Comparison of ENCODE assay signal across 8 cellular contexts in the genomic region with DNA sequence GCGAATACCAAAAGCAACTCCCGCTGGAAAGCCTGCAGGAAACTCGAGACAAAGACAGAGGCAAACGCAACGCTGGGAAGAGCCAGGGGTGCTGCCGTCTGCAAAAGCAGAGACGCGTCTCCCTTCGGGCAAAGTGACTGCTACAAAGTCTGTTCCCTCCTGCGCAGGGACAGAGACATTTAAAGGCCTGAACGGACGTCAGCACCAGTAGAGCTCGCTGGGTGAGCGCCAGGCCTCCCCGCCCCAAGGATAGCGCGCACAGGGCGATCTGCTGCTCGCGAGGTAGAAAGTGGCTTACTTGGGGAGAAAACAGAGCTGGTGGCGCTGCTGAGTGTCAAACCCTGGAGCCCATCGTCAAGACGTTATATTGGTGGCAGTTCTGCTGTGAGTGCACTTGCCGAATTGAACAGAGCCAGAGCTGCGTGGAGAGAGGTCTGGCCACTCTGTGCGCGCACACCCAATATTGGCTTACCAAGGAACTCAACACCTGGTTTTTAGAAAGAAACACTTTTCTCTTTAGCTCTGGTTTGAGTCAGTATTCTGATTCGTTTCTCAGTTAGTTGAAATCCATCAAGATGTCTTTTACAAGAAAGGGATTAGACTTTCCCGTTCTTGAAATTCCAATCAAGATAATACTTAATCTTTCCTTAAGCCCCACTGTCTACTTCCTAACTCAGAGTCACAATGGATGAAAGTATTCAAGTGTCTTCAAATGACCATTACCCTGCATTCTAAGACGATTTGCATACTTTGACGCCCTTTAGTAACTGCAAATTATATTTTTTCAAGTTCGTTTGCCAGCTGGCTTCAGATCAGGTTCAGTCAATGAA.
DNase-seq lines count a peak whose midpoint lies in the region; ATAC-seq lines count a peak whose summit lies in the region.

No MANE protein-coding gene starts in this region.

- peak overlapping the region; percentile 36; the same call in 1 of the 2 replicates for H3K4me3 ChIP-seq in iPS DF 6.9 (ENCODE audit: low read length)

- DNase-seq in DMS 273 (lab: John Stamatoyannopoulos, UW; ENCODE audit: unreplicated experiment), result peak; percentile 47
- peak; percentile 63 for DNase-seq in NCI-H1436 (lab: John Stamatoyannopoulos, UW)
- DNase-seq in activated T-helper 2 cell treated with anti-CD3 and anti-CD28 coated beads, Interferon-gamma antibody, Interleukin-2, Interleukin-4, amounts not matched to agents 10 μg/mL and 5 μg/mL and 100 μg/mL, durations not matched to agents 14 hours and 24 hours and 36 hours (ENCODE audit: low spot score), result no peak
- DNase-seq in iPS DF 6.9 (ENCODE audit: low read depth, low spot score), result no peak
- no peak for DNase-seq in stimulated activated effector memory CD8-positive, alpha-beta T cell treated with anti-CD3 and anti-CD28 coated beads, Interleukin-12 subunit alpha, Interleukin-12 subunit beta, amount 100 ng/mL, for 72 hours (ENCODE audit: low spot score in 2 of 2)
- no peak for DNase-seq in cortex of kidney (lab: John Stamatoyannopoulos, UW)
- no peak for DNase-seq in NCI-H774 (lab: John Stamatoyannopoulos, UW)

- H3K9me3 ChIP-seq in iPS DF 6.9 (ENCODE audit: control insufficient read depth, insufficient read depth, low read length), result no peaks in the 10 kb centered on the region

- H3K27me3 Mint-ChIP-seq in activated T-helper 2 cell treated with anti-CD3 and anti-CD28 coated beads, Interferon-gamma antibody, Interleukin-2, Interleukin-4, amounts not matched to agents 10 μg/mL and 5 μg/mL and 100 μg/mL, durations not matched to agents 14 hours and 24 hours and 36 hours (ENCODE audit: low read depth), result peaks cover 25% of the 10 kb centered on the region

- no peaks in the 10 kb centered on the region for H3K27me3 ChIP-seq in iPS DF 6.9 (ENCODE audit: control insufficient read depth, insufficient read depth, low read length)

- no peaks in the 10 kb centered on the region for H3K36me3 Mint-ChIP-seq in activated T-helper 2 cell treated with anti-CD3 and anti-CD28 coated beads, Interferon-gamma antibody, Interleukin-2, Interleukin-4, amounts not matched to agents 10 μg/mL and 5 μg/mL and 100 μg/mL, durations not matched to agents 14 hours and 24 hours and 36 hours (ENCODE audit: low read depth)
- H3K36me3 Mint-ChIP-seq in stimulated activated effector memory CD8-positive, alpha-beta T cell treated with anti-CD3 and anti-CD28 coated beads, Interleukin-12 subunit alpha, Interleukin-12 subunit beta, amount 100 ng/mL, for 72 hours, result no peaks in the 10 kb centered on the region

- H3K27ac Mint-ChIP-seq in activated T-helper 2 cell treated with anti-CD3 and anti-CD28 coated beads, Interferon-gamma antibody, Interleukin-2, Interleukin-4, amounts not matched to agents 10 μg/mL and 5 μg/mL and 100 μg/mL, durations not matched to agents 14 hours and 24 hours and 36 hours, result no peak overlapping the region
- no peak overlapping the region for H3K27ac Mint-ChIP-seq in stimulated activated effector memory CD8-positive, alpha-beta T cell treated with anti-CD3 and anti-CD28 coated beads, Interleukin-12 subunit alpha, Interleukin-12 subunit beta, amount 100 ng/mL, for 72 hours

- no peak overlapping the region for H3K27ac ChIP-seq in iPS DF 6.9 (ENCODE audit: low read length)

- no CpG with 5 or more reads among the region's 32 CpGs for WGBS in iPS DF 6.9 (ENCODE audit: insufficient coverage, insufficient read length)

- H3K9me3 Mint-ChIP-seq in activated T-helper 2 cell treated with anti-CD3 and anti-CD28 coated beads, Interferon-gamma antibody, Interleukin-2, Interleukin-4, amounts not matched to agents 10 μg/mL and 5 μg/mL and 100 μg/mL, durations not matched to agents 14 hours and 24 hours and 36 hours, result no peaks in the 10 kb centered on the region
- H3K9me3 Mint-ChIP-seq in stimulated activated effector memory CD8-positive, alpha-beta T cell treated with anti-CD3 and anti-CD28 coated beads, Interleukin-12 subunit alpha, Interleukin-12 subunit beta, amount 100 ng/mL, for 72 hours, result no peaks in the 10 kb centered on the region

- H3K4me1 ChIP-seq in iPS DF 6.9 (ENCODE audit: control insufficient read depth, insufficient read depth, low read length), result no peaks in the 10 kb centered on the region

- peaks cover 10% of the 10 kb centered on the region for H3K4me1 Mint-ChIP-seq in activated T-helper 2 cell treated with anti-CD3 and anti-CD28 coated beads, Interferon-gamma antibody, Interleukin-2, Interleukin-4, amounts not matched to agents 10 μg/mL and 5 μg/mL and 100 μg/mL, durations not matched to agents 14 hours and 24 hours and 36 hours (ENCODE audit: low read depth)
- H3K4me1 Mint-ChIP-seq in stimulated activated effector memory CD8-positive, alpha-beta T cell treated with anti-CD3 and anti-CD28 coated beads, Interleukin-12 subunit alpha, Interleukin-12 subunit beta, amount 100 ng/mL, for 72 hours, result peaks cover 7% of the 10 kb centered on the region

- ATAC-seq in stimulated activated effector memory CD8-positive, alpha-beta T cell treated with anti-CD3 and anti-CD28 coated beads, Interleukin-12 subunit alpha, Interleukin-12 subunit beta, amount 100 ng/mL, for 72 hours, result peak; percentile 60
- ATAC-seq in GM18511 (IDR thresholded peaks at IDR 0.05; ENCODE audit: unreplicated experiment), result no peak

- intact Hi-C loops in activated T-helper 2 cell treated with anti-CD3 and anti-CD28 coated beads, Interferon-gamma antibody, Interleukin-2, Interleukin-4, amounts not matched to agents 10 μg/mL and 5 μg/mL and 100 μg/mL, durations not matched to agents 14 hours and 24 hours and 36 hours (cut with micrococcal nuclease), result no loop called here

- H3K4me3 Mint-ChIP-seq in activated T-helper 2 cell treated with anti-CD3 and anti-CD28 coated beads, Interferon-gamma antibody, Interleukin-2, Interleukin-4, amounts not matched to agents 10 μg/mL and 5 μg/mL and 100 μg/mL, durations not matched to agents 14 hours and 24 hours and 36 hours (ENCODE audit: low read depth), result peak overlapping the region; percentile 73
- H3K4me3 Mint-ChIP-seq in stimulated activated effector memory CD8-positive, alpha-beta T cell treated with anti-CD3 and anti-CD28 coated beads, Interleukin-12 subunit alpha, Interleukin-12 subunit beta, amount 100 ng/mL, for 72 hours, result peak overlapping the region; percentile 38

- H3K36me3 ChIP-seq in iPS DF 6.9 (ENCODE audit: control insufficient read depth, insufficient read depth, low read length), result no peaks in the 10 kb centered on the region

Comparison
In these comparisons a context has a peak if more than half of its experiments do, and no peak if none do; other contexts are left out.
1. DNase-seq: peak in DMS 273 (single experiment) and NCI-H1436 (single experiment); none in activated T-helper 2 cell treated with anti-CD3 and anti-CD28 coated beads, Interferon-gamma antibody, Interleukin-2, Interleukin-4, amounts not matched to agents 10 μg/mL and 5 μg/mL and 100 μg/mL, durations not matched to agents 14 hours and 24 hours and 36 hours (single experiment), iPS DF 6.9 (single experiment), stimulated activated effector memory CD8-positive, alpha-beta T cell treated with anti-CD3 and anti-CD28 coated beads, Interleukin-12 subunit alpha, Interleukin-12 subunit beta, amount 100 ng/mL, for 72 hours (0 of 2), cortex of kidney (single experiment) and NCI-H774 (single experiment).